Comparison of ENCODE assay signal across 7 cellular contexts in the genomic region with DNA sequence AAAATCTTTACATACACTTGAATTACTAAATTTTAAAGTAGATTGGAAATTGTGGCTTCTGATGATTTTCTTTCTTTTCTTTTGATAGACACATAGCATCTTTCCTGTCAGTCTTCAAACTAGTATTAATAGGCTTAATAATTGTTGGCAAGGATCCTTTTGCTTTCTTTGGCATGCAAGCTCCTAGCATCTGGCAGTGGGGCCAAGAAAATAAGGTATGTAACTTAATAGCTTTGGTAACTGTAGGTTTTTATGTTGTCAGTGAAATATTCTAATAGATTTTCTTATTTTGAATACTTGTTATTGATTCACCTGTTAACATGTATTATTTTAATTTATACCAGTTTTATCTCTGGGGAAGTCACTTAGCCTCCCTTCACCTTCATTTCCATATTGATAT. TPM values are rescaled to one million over a fixed set of nuclear protein-coding genes. Genes with fewer than 3 reads are reported as not detected.
A peak's percentile ranks its signal among the peaks of the same experiment; 100 is the strongest.
DNase-seq lines count a peak whose midpoint lies in the region; ATAC-seq, FAIRE-seq and TF ChIP-seq lines count a peak whose summit lies in the region.
"Not testable (repeated sequence)": the region's sequence is repeated elsewhere in the genome, so short reads cannot be mapped to it uniquely, and the experiment has no call there.

No MANE protein-coding gene starts in this region.

- H3K9me3 Mint-ChIP-seq in astrocyte (ENCODE audit: unreplicated experiment); natural killer cell: not testable (repeated sequence)

- H3K4me3 ChIP-seq in astrocyte (ENCODE audit: insufficient read depth, low read depth, low read length); choroid plexus epithelial cell (ENCODE audit: low read depth, low read length): not testable (repeated sequence)

- not testable (repeated sequence) for H3K27ac ChIP-seq in astrocyte (ENCODE audit: low read depth, low read length)

- H3K27me3 ChIP-seq in astrocyte (ENCODE audit: insufficient read depth, low read length) = not testable (repeated sequence)

- H3K36me3 Mint-ChIP-seq in astrocyte (ENCODE audit: low read depth, unreplicated experiment); natural killer cell: not testable (repeated sequence)

- H3K9ac ChIP-seq in astrocyte (ENCODE audit: low read length) = not testable (repeated sequence)

- peak; percentile 61 for DNase-seq in DMS 273 (lab: John Stamatoyannopoulos, UW; ENCODE audit: unreplicated experiment)
- DNase-seq in NCI-H1105 treated with DMSO at 0.1 percent for 48 hours (lab: John Stamatoyannopoulos, UW) = peak; percentile 16
- DNase-seq in astrocyte (ENCODE audit: low read depth); natural killer cell: not testable (repeated sequence)
- peak; percentile 57 for DNase-seq in choroid plexus epithelial cell (ENCODE audit: low read depth)

- peak; percentile 37 for FAIRE-seq in A204.1 (lab: Jason Lieb, UNC)
- FAIRE-seq in astrocyte (lab: Jason Lieb, UNC) = not testable (repeated sequence)

- peak overlapping the region; percentile 12 for H3K4me2 ChIP-seq in astrocyte (ENCODE audit: low read length)

- peaks cover 56% of the 10 kb centered on the region for H4K20me1 ChIP-seq in astrocyte (ENCODE audit: insufficient read depth, low read length)

- peaks cover 64% of the 10 kb centered on the region for H3K79me2 ChIP-seq in astrocyte (ENCODE audit: insufficient read depth, low read length)

- H3K36me3 ChIP-seq in astrocyte (ENCODE audit: insufficient read depth, low read length) = peaks cover 26% of the 10 kb centered on the region

- not testable (repeated sequence) for H3K27me3 Mint-ChIP-seq in astrocyte (ENCODE audit: low read depth, unreplicated experiment); natural killer cell (ENCODE audit: low read depth in 2 of 2)

- ATAC-seq in SK-N-SH treated with all-trans-retinoic acid at 6 μM for 48 hours = peak; percentile 40; the same call in 2 of the 3 replicates
- not testable (repeated sequence) for ATAC-seq in natural killer cell

- not testable (repeated sequence) for TF ChIP-seq CTCF in astrocyte (IDR thresholded peaks at IDR 0.05; ENCODE audit: insufficient read depth, low read depth, low read length); choroid plexus epithelial cell (conservative IDR thresholded peaks at IDR 0.05; ENCODE audit: low read depth, low read length); natural killer cell (IDR thresholded peaks at IDR 0.05)

- H3K4me1 Mint-ChIP-seq in astrocyte (ENCODE audit: low read depth, unreplicated experiment) = not testable (repeated sequence)
- H3K4me1 Mint-ChIP-seq in natural killer cell = peaks cover 36 to 48% of the 10 kb centered on the region in 2 donors

- H3K4me1 ChIP-seq in astrocyte (ENCODE audit: insufficient read depth, low read length) = peaks cover 15% of the 10 kb centered on the region

- H2AFZ ChIP-seq in astrocyte (ENCODE audit: low read depth, low read length) = not testable (repeated sequence)

- not testable (repeated sequence) for H3K9me3 ChIP-seq in astrocyte (ENCODE audit: insufficient read depth, low read depth, low read length)

- not testable (repeated sequence) for H3K27ac Mint-ChIP-seq in astrocyte (ENCODE audit: unreplicated experiment)
- peak overlapping the region; percentile 1 to 44 for H3K27ac Mint-ChIP-seq in natural killer cell

- intact Hi-C loops in natural killer cell (cut with micrococcal nuclease) = not testable (repeated sequence)

- H3K4me3 Mint-ChIP-seq in astrocyte (ENCODE audit: unreplicated experiment); natural killer cell: not testable (repeated sequence)

TF ChIP-seq in SK-N-SH treated with all-trans-retinoic acid at 6 μM for 48 hours, 23 proteins besides CTCF, POLR2A, EP300 and RAD21:
- peak; percentile 57 for TF ChIP-seq ISL1 (CRISPR knock-in tag; IDR thresholded peaks at IDR 0.05)
TF ChIP-seq in SK-N-SH treated with all-trans-retinoic acid at 6 μM for 48 hours: peak in this region for 1; not testable (repeated sequence) for 22.

RNA-seq across cellular contexts. Expression of gene SELENOT, which starts 19.8 kb away (rescaled TPM):
- 130 and 132 TPM in 2 replicates for total RNA-seq in astrocyte
- 100 to 1,000 TPM; 121 to 142 (median 133) TPM for total RNA-seq in natural killer cell
